In genomic region chr3:169706857-169707256, GRCh38 we compare ENCODE assay signal across 3 cellular contexts. TPM values are rescaled to one million over a fixed set of nuclear protein-coding genes. Genes with fewer than 3 reads are reported as not detected.
"Had no signal": no experiment of that assay in that cellular context is flagged by ENCODE, and none has a peak within 500 bp of the region (broad histone marks: within the 10 kb centered on the region; RNA-seq: fewer than 3 reads in every experiment).

No MANE protein-coding gene starts in this region.

RNA-seq across cellular contexts. Expression of gene TERC, which starts 58.0 kb away (rescaled TPM):
- polyA plus RNA-seq: stomach, thymus, urinary bladder had no signal
